27 cellular contexts compared by ENCODE assay signal in the genomic region with DNA sequence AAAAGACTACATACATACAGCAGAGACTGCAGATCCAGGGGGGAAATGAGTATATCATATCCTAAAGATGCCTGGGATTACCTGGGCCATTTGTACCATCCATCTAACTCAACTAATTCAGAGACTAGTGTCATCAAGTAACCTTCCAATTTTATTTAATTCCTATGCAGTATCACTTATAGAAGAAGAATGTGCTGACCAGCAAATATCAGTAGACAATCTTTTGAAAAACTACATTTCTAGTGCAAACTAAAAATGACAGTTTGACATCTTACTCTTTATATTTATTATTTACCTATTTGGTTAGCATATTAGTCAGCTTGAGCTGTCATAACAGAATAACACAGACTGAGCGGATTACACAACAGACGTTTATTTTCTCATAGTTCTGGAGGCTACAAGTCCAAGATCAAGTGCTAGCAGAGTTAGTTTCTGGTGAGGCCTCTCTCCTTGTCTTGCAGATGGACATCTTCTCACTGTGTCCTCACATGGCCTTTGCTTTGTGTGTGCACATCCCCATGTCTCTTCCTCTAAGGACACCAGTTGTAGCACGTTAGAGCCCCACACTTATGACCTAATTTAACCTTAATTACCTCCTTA. TPM values are rescaled to one million over a fixed set of nuclear protein-coding genes. Genes with fewer than 3 reads are reported as not detected.
"Had no signal": no experiment of that assay in that cellular context is flagged by ENCODE, and none has a peak within 500 bp of the region (broad histone marks: within the 10 kb centered on the region; RNA-seq: fewer than 3 reads in every experiment).

No MANE protein-coding gene starts in this region.

- H3K36me3 ChIP-seq: brain microvascular endothelial cell, ovary, uterus had no signal

- H3K27me3 ChIP-seq: brain microvascular endothelial cell, ovary, uterus had no signal

- H3K4me1 ChIP-seq: uterus had no signal

- DNase-seq: activated CD4-positive, alpha-beta T cell treated with anti-CD3 and anti-CD28 coated beads for 48 hours; activated CD4-positive, alpha-beta T cell treated with anti-CD3 and anti-CD28 coated beads, Interleukin-2, amount 50 U/mL, for 48 hours; activated CD8-positive, alpha-beta memory T cell treated with anti-CD3 and anti-CD28 coated beads for 24 hours; activated effector memory CD4-positive, alpha-beta T cell treated with anti-CD3 and anti-CD28 coated beads, Interleukin-2, amount 50 U/mL, for 16 hours; activated naive CD4-positive, alpha-beta T cell treated with anti-CD3 and anti-CD28 coated beads for 36 hours; activated naive CD8-positive, alpha-beta T cell treated with anti-CD3 and anti-CD28 coated beads for 36 hours; activated T-cell treated with anti-CD3 and anti-CD28 coated beads, Interleukin-2, amount 50 U/mL, for 1 hour; amniotic stem cell; brain microvascular endothelial cell; dermis blood vessel endothelial cell; effector CD4-positive, alpha-beta T cell; head of caudate nucleus; hippocampal formation; kidney; left colon; mammary epithelial cell; naive B cell; nephron progenitor cell; ovary; small intestine; stimulated activated CD4-positive, alpha-beta T cell treated with anti-CD3 and anti-CD28 coated beads, Interleukin-4, amount 100 ng/mL, for 24 hours; T-helper 9 cell; uterus had no signal

- ATAC-seq: sciatic nerve; stimulated activated effector memory CD8-positive, alpha-beta T cell treated with anti-CD3 and anti-CD28 coated beads, Interleukin-12 subunit alpha, Interleukin-12 subunit beta, amount 100 ng/mL, for 72 hours had no signal

- H3K27ac ChIP-seq: brain microvascular endothelial cell, ovary, uterus, VCaP had no signal

- H3K4me3 ChIP-seq: ovary, uterus had no signal

- H3K9me3 ChIP-seq: ovary, uterus had no signal

RNA-seq across cellular contexts. Expression of a gene that starts 47.0 kb away (rescaled TPM):
- total RNA-seq: activated naive CD4-positive, alpha-beta T cell treated with anti-CD3 and anti-CD28 coated beads for 36 hours; activated naive CD8-positive, alpha-beta T cell treated with anti-CD3 and anti-CD28 coated beads for 36 hours; activated T-helper 1 cell treated with anti-CD3 and anti-CD28 coated beads, Interleukin-12 subunit alpha, Interleukin-12 subunit beta, Interleukin-2, Interleukin-4 antibody, amounts not matched to agents 30 ng/mL and 10 ng/mL and 1 ng/mL, durations not matched to agents 14 hours and 24 hours and 36 hours had no signal
